ENCODE assay signal across 18 cellular contexts in the genomic region with DNA sequence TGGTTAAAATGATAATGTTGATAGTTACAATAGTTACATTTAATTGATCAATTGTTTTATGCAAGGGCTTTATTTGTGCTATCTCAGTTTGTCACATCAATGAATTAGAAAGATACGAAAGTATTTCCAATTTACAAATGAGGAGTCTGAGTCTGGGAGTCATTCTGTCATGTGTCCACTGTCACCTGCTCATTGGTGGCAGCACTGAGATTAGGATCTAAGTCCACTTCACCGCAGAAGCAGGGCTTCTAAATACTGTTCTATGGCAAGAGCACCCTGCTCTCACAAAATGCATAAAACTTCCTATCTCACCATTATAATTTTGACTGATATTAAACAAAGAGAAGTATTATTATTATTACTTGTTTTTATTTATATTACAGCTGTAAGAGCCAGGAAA. TPM values are rescaled to one million over a fixed set of nuclear protein-coding genes. Genes with fewer than 3 reads are reported as not detected.
"Had no signal": no experiment of that assay in that cellular context is flagged by ENCODE, and none has a peak within 500 bp of the region (broad histone marks: within the 10 kb centered on the region; RNA-seq: fewer than 3 reads in every experiment).

No MANE protein-coding gene starts in this region.

- H3K27ac Mint-ChIP-seq: activated naive CD4-positive, alpha-beta T cell treated with anti-CD3 and anti-CD28 coated beads, Interleukin-2, amount 50 U/mL, for 24 hours; nephron; stimulated activated effector memory CD8-positive, alpha-beta T cell treated with anti-CD3 and anti-CD28 coated beads, Interleukin-12 subunit alpha, Interleukin-12 subunit beta, amount 100 ng/mL, for 72 hours; T-cell had no signal

- H3K4me3 Mint-ChIP-seq: activated naive CD4-positive, alpha-beta T cell treated with anti-CD3 and anti-CD28 coated beads, Interleukin-2, amount 50 U/mL, for 24 hours; nephron; stimulated activated effector memory CD8-positive, alpha-beta T cell treated with anti-CD3 and anti-CD28 coated beads, Interleukin-12 subunit alpha, Interleukin-12 subunit beta, amount 100 ng/mL, for 72 hours; T-cell had no signal

- H3K36me3 Mint-ChIP-seq: activated naive CD4-positive, alpha-beta T cell treated with anti-CD3 and anti-CD28 coated beads, Interleukin-2, amount 50 U/mL, for 24 hours; stimulated activated effector memory CD8-positive, alpha-beta T cell treated with anti-CD3 and anti-CD28 coated beads, Interleukin-12 subunit alpha, Interleukin-12 subunit beta, amount 100 ng/mL, for 72 hours; T-cell had no signal

- H3K9me3 Mint-ChIP-seq: activated naive CD4-positive, alpha-beta T cell treated with anti-CD3 and anti-CD28 coated beads, Interleukin-2, amount 50 U/mL, for 24 hours; nephron; stimulated activated effector memory CD8-positive, alpha-beta T cell treated with anti-CD3 and anti-CD28 coated beads, Interleukin-12 subunit alpha, Interleukin-12 subunit beta, amount 100 ng/mL, for 72 hours had no signal

- H3K4me1 ChIP-seq: foreskin keratinocyte had no signal

- H3K4me3 ChIP-seq: body of pancreas, coronary artery had no signal

- FAIRE-seq: endothelial cell of umbilical vein, urothelium cell line had no signal

- DNase-seq: activated CD4-positive, alpha-beta T cell treated with anti-CD3 and anti-CD28 coated beads, Interleukin-2, amount 50 U/mL, for 4 hours; activated T-cell treated with anti-CD3 and anti-CD28 coated beads, Interleukin-2, amount 50 U/mL, for 1 hour; amniotic stem cell; body of pancreas; caudate nucleus; effector CD4-positive, alpha-beta T cell; foreskin keratinocyte; mesendoderm; stimulated activated CD4-positive, alpha-beta T cell treated with anti-CD3 and anti-CD28 coated beads, Interleukin-12 subunit alpha, Interleukin-12 subunit beta, amount 100 ng/mL, for 4 hours; stimulated activated CD4-positive, alpha-beta T cell treated with anti-CD3 and anti-CD28 coated beads, Interleukin-2, amount 100 ng/mL, for 24 hours; T-cell; T-helper 9 cell had no signal

- H3K27me3 ChIP-seq: body of pancreas, foreskin keratinocyte had no signal

- H3K9me3 ChIP-seq: body of pancreas had no signal

- H3K4me1 Mint-ChIP-seq: stimulated activated effector memory CD8-positive, alpha-beta T cell treated with anti-CD3 and anti-CD28 coated beads, Interleukin-12 subunit alpha, Interleukin-12 subunit beta, amount 100 ng/mL, for 72 hours had no signal

- H3K27ac ChIP-seq: body of pancreas, foreskin keratinocyte had no signal

RNA-seq across cellular contexts. Expression of a gene that starts 15.0 kb away (rescaled TPM):
- total RNA-seq: foreskin keratinocyte had no signal
- polyA plus RNA-seq: foreskin keratinocyte had no signal
